ENCODE assay signal across 12 cellular contexts in genomic region chr22:42399315-42400271, GRCh38. TPM values are rescaled to one million over a fixed set of nuclear protein-coding genes. Genes with fewer than 3 reads are reported as not detected.
DNase-seq lines count a peak whose midpoint lies in the region; ATAC-seq lines count a peak whose summit lies in the region.
"Had no signal": no experiment of that assay in that cellular context is flagged by ENCODE, and none has a peak within 500 bp of the region (broad histone marks: within the 10 kb centered on the region; RNA-seq: fewer than 3 reads in every experiment).

No MANE protein-coding gene starts in this region.

- H3K4me2 ChIP-seq in BLaER1 treated with 17β-estradiol and CSF1 and Interleukin-3, amounts not matched to agents 10 nM and 100 nM = peak overlapping the region; percentile 71 to 100 (median 92)

- H3K9me3 ChIP-seq in BLaER1 treated with 17β-estradiol and CSF1 and Interleukin-3, amounts not matched to agents 10 nM and 100 nM (replicated peaks in 1 of 11) = no peaks in the 10 kb centered on the region

- H3K9ac ChIP-seq in BLaER1 treated with 17β-estradiol and CSF1 and Interleukin-3, amounts not matched to agents 10 nM and 100 nM = peak overlapping the region in 8 of 11 experiments; percentile 2 to 40 (median 8); a peak in 8 of 22 replicates

- peak; percentile 79 for DNase-seq in NAMALWA (ENCODE audit: low spot score)
- DNase-seq in NOMO-1 treated with dmso at 0.1 percent for 144 hours (lab: John Stamatoyannopoulos, UW; ENCODE audit: unreplicated experiment) = peak; percentile 53
- peak in 28 of 51 donors; percentile 14 to 65 (median 38) for DNase-seq in hypothalamus (lab: John Stamatoyannopoulos, UW)
- no peak for DNase-seq in activated naive CD4-positive, alpha-beta T cell treated with anti-CD3 and anti-CD28 coated beads, Interleukin-2, amount 50 U/mL, for 72 hours (ENCODE audit: low spot score in 2 of 2)
- no peak for DNase-seq in inferior parietal cortex (ENCODE audit: extremely low spot score)

- ATAC-seq in HG03280 (IDR thresholded peaks at IDR 0.05; ENCODE audit: unreplicated experiment) (no peak), HG02759 (IDR thresholded peaks at IDR 0.05; ENCODE audit: unreplicated experiment) (no peak)
- no peak for ATAC-seq in activated naive CD4-positive, alpha-beta T cell treated with anti-CD3 and anti-CD28 coated beads, Interleukin-2, amount 50 U/mL, for 72 hours
- ATAC-seq: HCT116 had no signal

- H3K9me3 Mint-ChIP-seq in activated naive CD4-positive, alpha-beta T cell treated with anti-CD3 and anti-CD28 coated beads, Interleukin-2, amount 50 U/mL, for 72 hours = no peaks in the 10 kb centered on the region
- H3K9me3 Mint-ChIP-seq: stimulated activated naive CD8-positive, alpha-beta T cell treated with anti-CD3 and anti-CD28 coated beads, Interleukin-15, Interleukin-2, amounts not matched to agents 100 ng/mL and 50 ng/mL, for 24 hours had no signal

- H3K36me3 ChIP-seq in BLaER1 treated with 17β-estradiol and CSF1 and Interleukin-3, amounts not matched to agents 10 nM and 100 nM = peaks cover 0 to 10% (median 0%) of the 10 kb centered on the region in 11 experiments; a peak in 1 of 22 replicates

- H3K36me3 Mint-ChIP-seq in activated naive CD4-positive, alpha-beta T cell treated with anti-CD3 and anti-CD28 coated beads, Interleukin-2, amount 50 U/mL, for 72 hours = no peaks in the 10 kb centered on the region

- no peak overlapping the region for H3K27ac Mint-ChIP-seq in activated naive CD4-positive, alpha-beta T cell treated with anti-CD3 and anti-CD28 coated beads, Interleukin-2, amount 50 U/mL, for 72 hours
- H3K27ac Mint-ChIP-seq: stimulated activated naive CD8-positive, alpha-beta T cell treated with anti-CD3 and anti-CD28 coated beads, Interleukin-15, Interleukin-2, amounts not matched to agents 100 ng/mL and 50 ng/mL, for 24 hours had no signal

- no peak overlapping the region for H3K4me3 ChIP-seq in BLaER1 treated with 17β-estradiol and CSF1 and Interleukin-3, amounts not matched to agents 10 nM and 100 nM

- H3K27ac ChIP-seq in BLaER1 treated with 17β-estradiol and CSF1 and Interleukin-3, amounts not matched to agents 10 nM and 100 nM = peak overlapping the region in 7 of 11 experiments; percentile 20 to 86 (median 32); a peak in 10 of 22 replicates
- H3K27ac ChIP-seq: C4-2B had no signal

- H3K4me1 ChIP-seq in BLaER1 treated with 17β-estradiol and CSF1 and Interleukin-3, amounts not matched to agents 10 nM and 100 nM = peaks cover 48 to 63% (median 58%) of the 10 kb centered on the region in 10 experiments

- H4K20me1 ChIP-seq in BLaER1 treated with 17β-estradiol and CSF1 and Interleukin-3, amounts not matched to agents 10 nM and 100 nM = peaks cover 0 to 31% (median 0%) of the 10 kb centered on the region in 11 experiments; a peak in 4 of 22 replicates

- H3K27me3 ChIP-seq in BLaER1 treated with 17β-estradiol and CSF1 and Interleukin-3, amounts not matched to agents 10 nM and 100 nM = peaks cover 0 to 47% (median 0%) of the 10 kb centered on the region in 11 experiments; a peak in 6 of 22 replicates

RNA-seq across cellular contexts. Expression of gene NFAM1, which starts 32.6 kb away (rescaled TPM):
- under 1 TPM; 0.07 to 0.54 TPM for total RNA-seq in activated naive CD4-positive, alpha-beta T cell treated with anti-CD3 and anti-CD28 coated beads, Interleukin-2, amount 50 U/mL, for 72 hours
- total RNA-seq: myocyte had no signal

Comparison
In these comparisons a context has a peak if more than half of its experiments do, and no peak if none do; other contexts are left out.
1. DNase-seq: peak in NAMALWA (single experiment), NOMO-1 treated with dmso at 0.1 percent for 144 hours (single experiment) and hypothalamus (28 of 51); none in activated naive CD4-positive, alpha-beta T cell treated with anti-CD3 and anti-CD28 coated beads, Interleukin-2, amount 50 U/mL, for 72 hours (0 of 2) and inferior parietal cortex (single experiment).